Comparison of ENCODE assay signal across 9 cellular contexts in genomic region chr17:18922596-18922995, GRCh38. TPM values are rescaled to one million over a fixed set of nuclear protein-coding genes. Genes with fewer than 3 reads are reported as not detected.
A peak's percentile ranks its signal among the peaks of the same experiment; 100 is the strongest.
DNase-seq lines count a peak whose midpoint lies in the region; ATAC-seq, FAIRE-seq and TF ChIP-seq lines count a peak whose summit lies in the region.
"Not testable (repeated sequence)": the region's sequence is repeated elsewhere in the genome, so short reads cannot be mapped to it uniquely, and the experiment has no call there.
"Had no signal": no experiment of that assay in that cellular context is flagged by ENCODE, and none has a peak within 500 bp of the region (broad histone marks: within the 10 kb centered on the region; RNA-seq: fewer than 3 reads in every experiment).

No MANE protein-coding gene starts in this region.

- H2BK120ac ChIP-seq in mesenchymal stem cell (ENCODE audit: low read depth, low read length), result not testable (repeated sequence)

- FAIRE-seq in astrocyte (lab: Jason Lieb, UNC), result not testable (repeated sequence)

- not testable (repeated sequence) for ATAC-seq in GM23338; activated CD8-positive, alpha-beta memory T cell treated with anti-CD3 and anti-CD28 coated beads, Interleukin-2, amount 10 ng/mL, durations not matched to agents 7 days and 5 days

- H2BK15ac ChIP-seq in mesenchymal stem cell (ENCODE audit: low read depth, poor library complexity, severe bottlenecking), result not testable (repeated sequence)

- intact Hi-C loops in Calu3 (cut with micrococcal nuclease; ENCODE audit: unreplicated experiment); transverse colon (cut with DNase I; ENCODE audit: low total_unique reads): not testable (repeated sequence)

- not testable (repeated sequence) for H3K27me3 Mint-ChIP-seq in Calu3 (ENCODE audit: unreplicated experiment); GM23338 (ENCODE audit: insufficient read depth, low read depth, poor library complexity); T-helper 2 cell treated with Interferon-gamma antibody and Interleukin-4, amounts not matched to agents 5 μg/mL and 100 μg/mL, for 36 hours (ENCODE audit: low read depth); activated CD8-positive, alpha-beta memory T cell treated with anti-CD3 and anti-CD28 coated beads, Interleukin-2, amount 10 ng/mL, durations not matched to agents 7 days and 5 days; astrocyte (ENCODE audit: low read depth, unreplicated experiment)

- H4K91ac ChIP-seq in mesenchymal stem cell (ENCODE audit: low read length), result not testable (repeated sequence)

- H3K4me1 Mint-ChIP-seq in Calu3 (ENCODE audit: low read depth, unreplicated experiment) (peaks cover 22% of the 10 kb centered on the region), astrocyte (ENCODE audit: low read depth, unreplicated experiment) (peaks cover 17% of the 10 kb centered on the region)
- H3K4me1 Mint-ChIP-seq in GM23338, result not testable (repeated sequence)
- peaks cover 47% of the 10 kb centered on the region for H3K4me1 Mint-ChIP-seq in T-helper 2 cell treated with Interferon-gamma antibody and Interleukin-4, amounts not matched to agents 5 μg/mL and 100 μg/mL, for 36 hours (ENCODE audit: low read depth)
- H3K4me1 Mint-ChIP-seq in activated CD8-positive, alpha-beta memory T cell treated with anti-CD3 and anti-CD28 coated beads, Interleukin-2, amount 10 ng/mL, durations not matched to agents 7 days and 5 days, result peaks cover 39% of the 10 kb centered on the region

- CTCF ChIA-PET in Calu3 (lab: Charles Lee), result interaction anchor here (0.7 kb wide), 1 partner anchor 10 kb away, joined by 4 read pairs; no protein-coding TSS in a partner anchor
- CTCF ChIA-PET in activated CD8-positive, alpha-beta memory T cell treated with anti-CD3 and anti-CD28 coated beads, Interleukin-2, amount 10 ng/mL, durations not matched to agents 7 days and 5 days (lab: Charles Lee), result interaction anchor here (1.6 kb wide), 1 partner anchor 10 kb away, joined by 3 read pairs; no protein-coding TSS in a partner anchor

- H3K4me1 ChIP-seq in GM23338 (ENCODE audit: insufficient read depth); mesenchymal stem cell (ENCODE audit: control insufficient read depth, insufficient read depth, low read depth, low read length): not testable (repeated sequence)
- H3K4me1 ChIP-seq in OCI-LY1 (ENCODE audit: insufficient read depth, low read length, severe bottlenecking) (peaks cover 52% of the 10 kb centered on the region), astrocyte (ENCODE audit: insufficient read depth, low read length) (peaks cover 15% of the 10 kb centered on the region), transverse colon (peaks cover 23 to 41% (median 32%) of the 10 kb centered on the region in 4 donors)

- H3K27ac Mint-ChIP-seq in Calu3 (ENCODE audit: unreplicated experiment) (peak overlapping the region; percentile 95), GM23338 (0 out of 2 replicates have a peak overlapping the region, but pooled peaks have one; percentile 20)
- H3K27ac Mint-ChIP-seq in T-helper 2 cell treated with Interferon-gamma antibody and Interleukin-4, amounts not matched to agents 5 μg/mL and 100 μg/mL, for 36 hours, result peak overlapping the region; percentile 81
- peak overlapping the region; percentile 82 for H3K27ac Mint-ChIP-seq in activated CD8-positive, alpha-beta memory T cell treated with anti-CD3 and anti-CD28 coated beads, Interleukin-2, amount 10 ng/mL, durations not matched to agents 7 days and 5 days
- not testable (repeated sequence) for H3K27ac Mint-ChIP-seq in astrocyte (ENCODE audit: unreplicated experiment)

- not testable (repeated sequence) for DNase-seq in Calu3; GM23338 (ENCODE audit: low spot score); T-helper 2 cell treated with Interferon-gamma antibody and Interleukin-4, amounts not matched to agents 5 μg/mL and 100 μg/mL, for 36 hours (ENCODE audit: low spot score); activated CD8-positive, alpha-beta memory T cell treated with anti-CD3 and anti-CD28 coated beads, Interleukin-2, amount 10 ng/mL, durations not matched to agents 7 days and 5 days; astrocyte (ENCODE audit: low read depth); mesenchymal stem cell; transverse colon

- not testable (repeated sequence) for H4K8ac ChIP-seq in mesenchymal stem cell (ENCODE audit: low read length)

- H3K4me2 ChIP-seq in GM23338; mesenchymal stem cell (ENCODE audit: low read length, poor library complexity, severe bottlenecking): not testable (repeated sequence)
- H3K4me2 ChIP-seq in OCI-LY1 (ENCODE audit: low read length) (peak overlapping the region; percentile 41), astrocyte (ENCODE audit: low read length) (peak overlapping the region; percentile 53)

- not testable (repeated sequence) for TF ChIP-seq POLR2A in transverse colon (IDR thresholded peaks at IDR 0.05)

- H3K14ac ChIP-seq in mesenchymal stem cell (ENCODE audit: low read length in 2 of 2), result not testable (repeated sequence)

- not testable (repeated sequence) for H2BK12ac ChIP-seq in mesenchymal stem cell (ENCODE audit: low read length in 2 of 2)

- H3K4me3 ChIP-seq in GM23338; astrocyte (ENCODE audit: insufficient read depth, low read depth, low read length); mesenchymal stem cell (ENCODE audit: insufficient read depth in 1 of 2, low read depth in 1 of 2, low read length in 2 of 2); transverse colon: not testable (repeated sequence)
- H3K4me3 ChIP-seq in OCI-LY1 (ENCODE audit: low read depth, low read length, poor library complexity, severe bottlenecking), result peak overlapping the region; percentile 5

- H4K20me1 ChIP-seq in GM23338 (replicated peaks; ENCODE audit: insufficient read depth); OCI-LY1 (ENCODE audit: insufficient read depth, low read length): not testable (repeated sequence)
- peaks cover 16% of the 10 kb centered on the region for H4K20me1 ChIP-seq in astrocyte (ENCODE audit: insufficient read depth, low read length)

- TF ChIP-seq EP300 in transverse colon (IDR thresholded peaks at IDR 0.05; ENCODE audit: low read depth), result not testable (repeated sequence)

- peaks cover 27% of the 10 kb centered on the region for H3K79me2 ChIP-seq in GM23338 (replicated peaks; ENCODE audit: insufficient read depth)
- H3K79me2 ChIP-seq in OCI-LY1 (ENCODE audit: insufficient read depth, low read length); astrocyte (ENCODE audit: insufficient read depth, low read length): not testable (repeated sequence)

- peaks cover 29% of the 10 kb centered on the region for H3K79me1 ChIP-seq in mesenchymal stem cell (replicated peaks; ENCODE audit: low read length, poor library complexity, severe bottlenecking)

- not testable (repeated sequence) for H3K4ac ChIP-seq in mesenchymal stem cell (ENCODE audit: low read depth in 1 of 2, low read length in 2 of 2)

- not testable (repeated sequence) for H3K27ac ChIP-seq in GM23338 (ENCODE audit: low read depth); astrocyte (ENCODE audit: low read depth, low read length)
- H3K27ac ChIP-seq in OCI-LY1 (ENCODE audit: low read depth, low read length, poor library complexity, severe bottlenecking) (peak overlapping the region; percentile 92), mesenchymal stem cell (ENCODE audit: low read length, poor library complexity, severe bottlenecking) (peak overlapping the region; percentile 69), transverse colon (peak overlapping the region; percentile 36 to 77 (median 66))

- H3K18ac ChIP-seq in mesenchymal stem cell (ENCODE audit: low read depth in 1 of 2, low read length in 2 of 2), result not testable (repeated sequence)

- not testable (repeated sequence) for TF ChIP-seq CTCF in Calu3 (IDR thresholded peaks at IDR 0.05; ENCODE audit: unreplicated experiment); GM23338 (conservative IDR thresholded peaks at IDR 0.05; ENCODE audit: low read depth in 2 of 2); OCI-LY1 (IDR thresholded peaks at IDR 0.05; ENCODE audit: low read length); astrocyte (IDR thresholded peaks at IDR 0.05; ENCODE audit: insufficient read depth, low read depth, low read length); transverse colon (IDR thresholded peaks at IDR 0.05)

- H3K4me3 Mint-ChIP-seq in Calu3 (ENCODE audit: low read depth, unreplicated experiment), result peak overlapping the region; percentile 58
- not testable (repeated sequence) for H3K4me3 Mint-ChIP-seq in GM23338; activated CD8-positive, alpha-beta memory T cell treated with anti-CD3 and anti-CD28 coated beads, Interleukin-2, amount 10 ng/mL, durations not matched to agents 7 days and 5 days; astrocyte (ENCODE audit: unreplicated experiment)
- H3K4me3 Mint-ChIP-seq in T-helper 2 cell treated with Interferon-gamma antibody and Interleukin-4, amounts not matched to agents 5 μg/mL and 100 μg/mL, for 36 hours, result peak overlapping the region; percentile 67

- 100% methylated on average over 3 of the region's 7 CpGs for WGBS in mesenchymal stem cell
- WGBS in transverse colon (ENCODE audit: low coverage in 1 of 2), 2 donors, result 68 to 85% methylated on average over 3 to 7 of the region's 7 CpGs

- not testable (repeated sequence) for H3K36me3 ChIP-seq in GM23338 (ENCODE audit: insufficient read depth); astrocyte (ENCODE audit: insufficient read depth, low read length); transverse colon
- H3K36me3 ChIP-seq in OCI-LY1 (ENCODE audit: insufficient read depth, low read length), result peaks cover 48% of the 10 kb centered on the region
- H3K36me3 ChIP-seq in mesenchymal stem cell (ENCODE audit: control insufficient read depth in 1 of 2, insufficient read depth in 2 of 2, low read depth in 1 of 2, low read length in 2 of 2), result peaks cover 18 to 19% of the 10 kb centered on the region in 2 experiments

- not testable (repeated sequence) for H3F3A ChIP-seq in GM23338 (replicated peaks; ENCODE audit: low read depth); OCI-LY1 (ENCODE audit: insufficient read depth, low read length)

- H2BK5ac ChIP-seq in mesenchymal stem cell (ENCODE audit: low read depth, low read length, poor library complexity, severe bottlenecking), result not testable (repeated sequence)

- H3K9me2 ChIP-seq in GM23338 (ENCODE audit: insufficient read depth); OCI-LY1 (ENCODE audit: low read depth, low read length): not testable (repeated sequence)

- H2AFZ ChIP-seq in GM23338; OCI-LY1 (ENCODE audit: low read length); astrocyte (ENCODE audit: low read depth, low read length); mesenchymal stem cell (ENCODE audit: low read depth, low read length): not testable (repeated sequence)

- H2AK5ac ChIP-seq in mesenchymal stem cell (ENCODE audit: low read length, severe bottlenecking), result not testable (repeated sequence)

- H3K9ac ChIP-seq in OCI-LY1 (ENCODE audit: low read length); astrocyte (ENCODE audit: low read length); mesenchymal stem cell (ENCODE audit: low read length): not testable (repeated sequence)

- TSS peak; percentile 80 for BruUV-seq in Calu3 (replicated peaks; lab: Mats Ljungman, UMichigan)

- H3K9me3 Mint-ChIP-seq in Calu3 (ENCODE audit: low read depth, unreplicated experiment); GM23338; T-helper 2 cell treated with Interferon-gamma antibody and Interleukin-4, amounts not matched to agents 5 μg/mL and 100 μg/mL, for 36 hours; activated CD8-positive, alpha-beta memory T cell treated with anti-CD3 and anti-CD28 coated beads, Interleukin-2, amount 10 ng/mL, durations not matched to agents 7 days and 5 days (ENCODE audit: low read depth); astrocyte (ENCODE audit: unreplicated experiment): not testable (repeated sequence)

- H3K23ac ChIP-seq in mesenchymal stem cell (ENCODE audit: low read length in 2 of 2), result not testable (repeated sequence)

- in situ Hi-C loops in transverse colon (cut with MboI; ENCODE audit: low pct_ligation_motif_present in 1 of 4, low pct_unique_long_range_greater_than_20kb in 1 of 4, low sequenced_read_pairs in 3 of 4), result not testable (repeated sequence)

- H3K36me3 Mint-ChIP-seq in Calu3 (ENCODE audit: insufficient read depth, unreplicated experiment) (peaks cover 11% of the 10 kb centered on the region), GM23338 (ENCODE audit: low read depth) (peaks cover 34% of the 10 kb centered on the region), astrocyte (ENCODE audit: low read depth, unreplicated experiment) (peaks cover 19% of the 10 kb centered on the region)
- H3K36me3 Mint-ChIP-seq in T-helper 2 cell treated with Interferon-gamma antibody and Interleukin-4, amounts not matched to agents 5 μg/mL and 100 μg/mL, for 36 hours (ENCODE audit: low read depth), result peaks cover 36% of the 10 kb centered on the region
- peaks cover 20% of the 10 kb centered on the region for H3K36me3 Mint-ChIP-seq in activated CD8-positive, alpha-beta memory T cell treated with anti-CD3 and anti-CD28 coated beads, Interleukin-2, amount 10 ng/mL, durations not matched to agents 7 days and 5 days

- H3K9me3 ChIP-seq in OCI-LY1 (ENCODE audit: low read length); astrocyte (ENCODE audit: insufficient read depth, low read depth, low read length); mesenchymal stem cell (ENCODE audit: control insufficient read depth, low read length); transverse colon: not testable (repeated sequence)

- H3K27me3 ChIP-seq in GM23338 (ENCODE audit: insufficient read depth); OCI-LY1 (ENCODE audit: insufficient read depth, low read length); astrocyte (ENCODE audit: insufficient read depth, low read length); mesenchymal stem cell (ENCODE audit: control insufficient read depth in 1 of 2, insufficient read depth in 1 of 2, low read length in 2 of 2); transverse colon: not testable (repeated sequence)

RNA-seq across cellular contexts. Expression of gene SLC5A10, which starts 29.4 kb away (rescaled TPM):
- total RNA-seq in Calu3 (2022), result not detected in 2 replicates
- total RNA-seq in GM23338 (2014; rRNA removed; shearing (Covaris generic)), result 0.10 TPM in 1 of 2 replicates, not detected in the other
- polyA plus RNA-seq in GM23338 (2016; fragmentation: Nextera tagmentation; extraction: Ambion mirVana), result not detected in 2 replicates
- total RNA-seq in activated CD8-positive, alpha-beta memory T cell treated with anti-CD3 and anti-CD28 coated beads, Interleukin-2, amount 10 ng/mL, durations not matched to agents 7 days and 5 days, result not detected
- total RNA-seq in astrocyte, result 0.14 TPM in 1 of 2 replicates, not detected in the other
- polyA plus RNA-seq in mesenchymal stem cell (2013, experiment 1 of 2), result 0.03 TPM
- not detected for polyA plus RNA-seq in mesenchymal stem cell (2013, experiment 2 of 2)
- not detected for total RNA-seq in transverse colon
- total RNA-seq: Right ventricle myocardium inferior had no signal
